In the genomic region with DNA sequence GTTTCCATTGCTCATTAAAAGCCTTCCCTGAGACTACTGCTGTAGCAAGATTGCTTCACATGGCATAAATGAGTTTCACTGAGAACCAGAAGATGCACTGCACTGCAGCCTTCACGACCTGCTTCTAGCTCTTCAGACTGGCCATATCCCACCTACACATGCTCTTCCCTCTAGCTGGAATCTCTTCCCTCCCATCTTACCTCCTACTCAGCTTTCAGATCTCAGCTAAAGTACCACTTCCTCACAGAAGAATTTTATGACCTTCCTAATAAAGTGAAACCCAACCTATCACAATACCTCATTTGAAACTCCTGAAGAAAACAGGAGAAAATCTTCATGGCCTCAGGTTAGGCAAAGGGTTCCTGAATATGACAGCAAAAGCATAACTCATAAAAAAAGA, we compare ENCODE assay signal across 1 cellular context.
TF ChIP-seq lines count a peak whose summit lies in the region.

No MANE protein-coding gene starts in this region.

TF ChIP-seq in H1, 55 proteins besides CTCF, POLR2A, EP300 and RAD21:
- TF ChIP-seq, protein P1, sequence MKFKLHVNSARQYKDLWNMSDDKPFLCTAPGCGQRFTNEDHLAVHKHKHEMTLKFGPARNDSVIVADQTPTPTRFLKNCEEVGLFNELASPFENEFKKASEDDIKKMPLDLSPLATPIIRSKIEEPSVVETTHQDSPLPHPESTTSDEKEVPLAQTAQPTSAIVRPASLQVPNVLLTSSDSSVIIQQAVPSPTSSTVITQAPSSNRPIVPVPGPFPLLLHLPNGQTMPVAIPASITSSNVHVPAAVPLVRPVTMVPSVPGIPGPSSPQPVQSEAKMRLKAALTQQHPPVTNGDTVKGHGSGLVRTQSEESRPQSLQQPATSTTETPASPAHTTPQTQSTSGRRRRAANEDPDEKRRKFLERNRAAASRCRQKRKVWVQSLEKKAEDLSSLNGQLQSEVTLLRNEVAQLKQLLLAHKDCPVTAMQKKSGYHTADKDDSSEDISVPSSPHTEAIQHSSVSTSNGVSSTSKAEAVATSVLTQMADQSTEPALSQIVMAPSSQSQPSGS (IDR thresholded peaks at IDR 0.05; ENCODE audit: low read length): no peak
- TF ChIP-seq SP4 (IDR thresholded peaks at IDR 0.05; ENCODE audit: low read length) (no peak), KDM5A (IDR thresholded peaks at IDR 0.05; ENCODE audit: low read length) (no peak), POLR2AphosphoS5 (IDR thresholded peaks at IDR 0.05; ENCODE audit: low read depth, low read length) (no peak), SAP30 (IDR thresholded peaks at IDR 0.05; ENCODE audit: insufficient read depth, insufficient replicate concordance, low read length) (no peak), ASH2L (IDR thresholded peaks at IDR 0.05; ENCODE audit: low read length) (no peak), CHD2 (IDR thresholded peaks at IDR 0.05; ENCODE audit: low read length) (no peak), NRF1 (IDR thresholded peaks at IDR 0.05; ENCODE audit: low read depth, low read length) (no peak), TBP (IDR thresholded peaks at IDR 0.05; ENCODE audit: low read depth, low read length) (no peak), CTBP2 (IDR thresholded peaks at IDR 0.05; ENCODE audit: borderline replicate concordance, insufficient read depth, insufficient read length, low read length) (no peak), CHD1 (IDR thresholded peaks at IDR 0.05; ENCODE audit: low read depth, low read length) (no peak), SP2 (IDR thresholded peaks at IDR 0.05; ENCODE audit: low read length) (no peak), CREB1 (IDR thresholded peaks at IDR 0.05) (no peak), RBBP5 (IDR thresholded peaks at IDR 0.05; ENCODE audit: borderline replicate concordance, low read depth, low read length) (no peak), EZH2 (IDR thresholded peaks at IDR 0.05; ENCODE audit: low read depth, low read length, severe bottlenecking) (no peak), MAFK (IDR thresholded peaks at IDR 0.05; ENCODE audit: low read depth, low read length) (no peak)
- TF ChIP-seq, protein P2, sequence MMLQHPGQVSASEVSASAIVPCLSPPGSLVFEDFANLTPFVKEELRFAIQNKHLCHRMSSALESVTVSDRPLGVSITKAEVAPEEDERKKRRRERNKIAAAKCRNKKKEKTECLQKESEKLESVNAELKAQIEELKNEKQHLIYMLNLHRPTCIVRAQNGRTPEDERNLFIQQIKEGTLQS (IDR thresholded peaks at IDR 0.05; ENCODE audit: insufficient read depth, low read depth, low read length): no peak
TF ChIP-seq in H1: peak in this region for 0.
